ENCODE assay signal across 6 cellular contexts in the genomic region with DNA sequence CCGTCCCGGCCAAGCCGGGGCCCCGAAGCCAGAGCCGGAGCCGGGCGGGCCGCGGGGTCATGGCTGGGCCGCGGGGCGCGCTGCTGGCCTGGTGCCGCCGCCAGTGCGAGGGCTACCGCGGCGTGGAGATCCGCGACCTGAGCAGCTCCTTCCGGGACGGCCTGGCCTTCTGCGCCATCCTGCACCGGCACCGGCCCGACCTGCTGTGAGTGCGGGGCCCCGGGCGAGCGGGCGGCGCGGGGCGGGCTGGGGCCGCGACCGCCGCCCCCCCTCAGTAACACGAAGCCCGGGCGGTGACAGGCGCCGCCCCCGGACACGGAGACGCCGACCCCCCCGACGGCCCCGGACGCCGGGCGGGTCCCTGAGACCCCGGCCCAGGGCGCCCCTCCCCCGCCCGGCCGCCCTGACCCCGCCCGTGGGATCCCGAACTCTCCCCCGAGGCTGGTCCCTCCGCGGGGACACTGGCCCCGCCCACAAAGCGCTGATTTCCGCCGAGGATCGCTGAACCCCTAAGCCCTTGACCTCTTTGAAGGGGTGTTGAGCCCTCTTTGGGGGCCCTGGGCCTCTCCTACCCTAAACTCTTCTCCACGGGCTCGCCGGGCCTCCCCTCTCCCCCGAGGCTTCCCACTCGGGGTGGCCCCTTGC. TPM values are rescaled to one million over a fixed set of nuclear protein-coding genes. Genes with fewer than 3 reads are reported as not detected.
DNase-seq lines count a peak whose midpoint lies in the region; ATAC-seq and TF ChIP-seq lines count a peak whose summit lies in the region.

No MANE protein-coding gene starts in this region.

- H3K27me3 ChIP-seq in lower lobe of right lung (ENCODE audit: low read depth): no peaks in the 10 kb centered on the region

- no peaks in the 10 kb centered on the region for H3K36me3 ChIP-seq in lower lobe of right lung

- ATAC-seq in HG03103 (IDR thresholded peaks at IDR 0.05; ENCODE audit: low read depth, unreplicated experiment) (peak; percentile 25), lower lobe of right lung (peak; percentile 2 to 15)

- peak overlapping the region; percentile 76 for H3K27ac ChIP-seq in lower lobe of right lung

- H3K9me3 ChIP-seq in lower lobe of right lung: no peaks in the 10 kb centered on the region

- H3K4me3 ChIP-seq in lower lobe of right lung: peak overlapping the region; percentile 68

- no peak for TF ChIP-seq CTCF in GM10266 (IDR thresholded peaks at IDR 0.05; ENCODE audit: control insufficient read depth, insufficient read depth, low read depth, missing control alignments)
- no peak for TF ChIP-seq CTCF in lower lobe of right lung (IDR thresholded peaks at IDR 0.05)

- intact Hi-C loops in lower lobe of right lung (cut with DNase I): no loop called here

- peaks cover 28% of the 10 kb centered on the region for H3K4me1 ChIP-seq in lower lobe of right lung

- DNase-seq in GM10266 (ENCODE audit: extremely low spot score) (peak; percentile 80), lower lobe of right lung (no peak), NCI-H146 (lab: John Stamatoyannopoulos, UW) (no peak), SW480 (ENCODE audit: low spot score) (no peak)
- DNase-seq in activated naive CD4-positive, alpha-beta T cell treated with Interleukin-2 at 50 U/mL for 16 hours: peak; percentile 43

RNA-seq across cellular contexts. Expression of a gene that starts 0.4 kb away (rescaled TPM):
- 32.2 TPM for total RNA-seq in lower lobe of right lung

RNA-seq across cellular contexts. Expression of a gene that starts 46.9 kb away (rescaled TPM):
- 1.2 TPM for total RNA-seq in lower lobe of right lung

RNA-seq across cellular contexts. Expression of a gene that starts 47.0 kb away (rescaled TPM):
- total RNA-seq in lower lobe of right lung: 60.3 TPM

RNA-seq across cellular contexts. Expression of a gene that starts 57.3 kb away (rescaled TPM):
- total RNA-seq in lower lobe of right lung: 385 TPM

Comparison
In these comparisons a context has a peak if more than half of its experiments do, and no peak if none do; other contexts are left out.
1. DNase-seq: peak in GM10266 (single experiment) and activated naive CD4-positive, alpha-beta T cell treated with Interleukin-2 at 50 U/mL for 16 hours (single experiment); none in lower lobe of right lung (single experiment), NCI-H146 (single experiment) and SW480 (single experiment).